In genomic region chr16:19810817-19811731, GRCh38 we compare ENCODE assay signal across 12 cellular contexts.
DNase-seq lines count a peak whose midpoint lies in the region; ATAC-seq, FAIRE-seq and TF ChIP-seq lines count a peak whose summit lies in the region.
"Had no signal": no experiment of that assay in that cellular context is flagged by ENCODE, and none has a peak within 500 bp of the region (broad histone marks: within the 10 kb centered on the region; RNA-seq: fewer than 3 reads in every experiment).

No MANE protein-coding gene starts in this region.

- peak overlapping the region; percentile 55 for H2AFZ ChIP-seq in HepG2 (ENCODE audit: low read length)

- ATAC-seq in HepG2 = peak; percentile 71
- no peak for ATAC-seq in HG03280 (IDR thresholded peaks at IDR 0.05; ENCODE audit: unreplicated experiment)
- no peak for ATAC-seq in HG03354 (IDR thresholded peaks at IDR 0.05; ENCODE audit: poor library complexity, severe bottlenecking, unreplicated experiment)
- no peak for ATAC-seq in stimulated activated memory B cell treated with anti-CD40 and anti-IgM and Interleukin-4, amounts not matched to agents 10 μg/mL and 1 μg/mL and 100 μg/mL, for 72 hours

- in situ Hi-C loops in brain microvascular endothelial cell (cut with HindIII; ENCODE audit: low pct_ligation_motif_present, low sequenced_read_pairs) (no loop called here), HepG2 (cut with HindIII; ENCODE audit: extremely low pct_ligation_motif_present, low pct_unique_long_range_greater_than_20kb) (no loop called here)

- peaks cover 2% of the 10 kb centered on the region for H3K36me3 Mint-ChIP-seq in stimulated activated memory B cell treated with anti-CD40 and anti-IgM and Interleukin-4, amounts not matched to agents 10 μg/mL and 1 μg/mL and 100 μg/mL, for 72 hours

- H3K27me3 ChIP-seq in brain microvascular endothelial cell (replicated peaks) (no peaks in the 10 kb centered on the region), HepG2 (ENCODE audit: control insufficient read depth in 1 of 2, insufficient read depth in 2 of 2, low read length in 2 of 2) (no peaks in the 10 kb centered on the region)
- H3K27me3 ChIP-seq: BLaER1, spleen had no signal

- H3K4me3 ChIP-seq in brain microvascular endothelial cell (ENCODE audit: low read depth, low read length) = no peak overlapping the region
- H3K4me3 ChIP-seq in HepG2 (replicated peaks in 1 of 3; ENCODE audit: insufficient read depth in 1 of 3, low read depth in 2 of 3, low read length in 3 of 3) = no peak overlapping the region; a peak in 1 of 6 replicates
- H3K4me3 ChIP-seq: BLaER1, spleen had no signal

- no peak for TF ChIP-seq RAD21 in HepG2 (CRISPR knock-in tag; IDR thresholded peaks at IDR 0.05)

- no peak for TF ChIP-seq POLR2A in HepG2 (IDR thresholded peaks at IDR 0.05; ENCODE audit: insufficient read depth in 1 of 2, low read depth in 2 of 2, low read length in 2 of 2)

- CTCF ChIA-PET in HepG2 (lab: Yijun Ruan, JAX; ENCODE audit: low intra/inter-chr PET ratio, low total read pairs) = no interaction called here

- TF ChIP-seq CTCF in brain microvascular endothelial cell (IDR thresholded peaks at IDR 0.05; ENCODE audit: low read depth, low read length, missing control alignments) (no peak), HepG2 (CRISPR knock-in tag; IDR thresholded peaks at IDR 0.05) (no peak)

- DNase-seq in 8988T (peak; percentile 13), HT1080 (ENCODE audit: low read depth) (peak; percentile 48), brain microvascular endothelial cell (peak; percentile 94), HepG2 (ENCODE audit: low spot score) (peak; percentile 68)
- DNase-seq in stimulated activated CD4-positive, alpha-beta T cell treated with anti-CD3 and anti-CD28 coated beads, Interleukin-12 subunit alpha, Interleukin-12 subunit beta, amount 100 ng/mL, for 4 hours = no peak
- DNase-seq: spleen had no signal

- peaks cover 25% of the 10 kb centered on the region for H3K4me1 ChIP-seq in HepG2 (ENCODE audit: insufficient read depth, low read length)
- H3K4me1 ChIP-seq: spleen had no signal

- 28% methylated on average over 13 of the region's 13 CpGs for WGBS in HepG2 (ENCODE audit: low lambda C conversion rate)

- peaks cover 14% of the 10 kb centered on the region for H3K9me3 Mint-ChIP-seq in stimulated activated memory B cell treated with anti-CD40 and anti-IgM and Interleukin-4, amounts not matched to agents 10 μg/mL and 1 μg/mL and 100 μg/mL, for 72 hours

- no peak for TF ChIP-seq EP300 in HepG2 (IDR thresholded peaks at IDR 0.05; ENCODE audit: low read depth in 2 of 2, low read length in 2 of 2)
- no peak for TF ChIP-seq EP300 in HepG2 (CRISPR knock-in tag; IDR thresholded peaks at IDR 0.05; ENCODE audit: borderline replicate concordance)

- peak; percentile 87 for FAIRE-seq in HepG2 (lab: Jason Lieb, UNC)

- H3K36me3 ChIP-seq in brain microvascular endothelial cell (replicated peaks) (no peaks in the 10 kb centered on the region), HepG2 (replicated peaks in 1 of 2; ENCODE audit: control insufficient read depth in 1 of 2, insufficient read depth in 2 of 2, low read length in 2 of 2) (no peaks in the 10 kb centered on the region)
- H3K36me3 ChIP-seq: BLaER1, spleen had no signal

- H3K79me2 ChIP-seq in HepG2 (ENCODE audit: insufficient read depth, low read length) = no peaks in the 10 kb centered on the region

- no peak overlapping the region; the same call in 1 of the 2 replicates for H3K9ac ChIP-seq in HepG2 (ENCODE audit: insufficient read depth, low read depth, low read length)
- H3K9ac ChIP-seq: BLaER1 had no signal

- H3K27me3 Mint-ChIP-seq in stimulated activated memory B cell treated with anti-CD40 and anti-IgM and Interleukin-4, amounts not matched to agents 10 μg/mL and 1 μg/mL and 100 μg/mL, for 72 hours = no peaks in the 10 kb centered on the region

- no peaks in the 10 kb centered on the region for H3K4me1 Mint-ChIP-seq in stimulated activated memory B cell treated with anti-CD40 and anti-IgM and Interleukin-4, amounts not matched to agents 10 μg/mL and 1 μg/mL and 100 μg/mL, for 72 hours
- H3K4me1 Mint-ChIP-seq: memory B cell had no signal

- POLR2A ChIA-PET in HepG2 (lab: Yijun Ruan, JAX) = interaction anchor here (0.6 kb wide), 1 partner anchor 108 kb away, joined by 3 read pairs; no protein-coding TSS in a partner anchor

- H3K27ac Mint-ChIP-seq in stimulated activated memory B cell treated with anti-CD40 and anti-IgM and Interleukin-4, amounts not matched to agents 10 μg/mL and 1 μg/mL and 100 μg/mL, for 72 hours = no peak overlapping the region
- H3K27ac Mint-ChIP-seq: activated T-helper 2 cell treated with anti-CD3 and anti-CD28 coated beads, Interferon-gamma antibody, Interleukin-2, Interleukin-4, amounts not matched to agents 10 μg/mL and 5 μg/mL and 100 μg/mL, durations not matched to agents 14 hours and 24 hours and 36 hours; memory B cell had no signal

- no peak overlapping the region for H3K4me3 Mint-ChIP-seq in stimulated activated memory B cell treated with anti-CD40 and anti-IgM and Interleukin-4, amounts not matched to agents 10 μg/mL and 1 μg/mL and 100 μg/mL, for 72 hours
- H3K4me3 Mint-ChIP-seq: memory B cell had no signal

- H4K20me1 ChIP-seq in HepG2 (ENCODE audit: insufficient read depth, low read length) = no peaks in the 10 kb centered on the region
- H4K20me1 ChIP-seq: BLaER1 had no signal

- H3K9me3 ChIP-seq in HepG2 (ENCODE audit: low read length) = peaks cover 11% of the 10 kb centered on the region

- intact Hi-C loops in HepG2 (cut with micrococcal nuclease; ENCODE audit: unreplicated experiment) = no loop called here

- peak overlapping the region; percentile 43 for H3K4me2 ChIP-seq in HepG2 (ENCODE audit: low read depth, low read length)
- H3K4me2 ChIP-seq: BLaER1 had no signal

- H3K27ac ChIP-seq in brain microvascular endothelial cell = peak overlapping the region; percentile 84
- H3K27ac ChIP-seq in HepG2 (ENCODE audit: extremely low read length, insufficient read depth, low read length) = no peak overlapping the region
- H3K27ac ChIP-seq: BLaER1, spleen had no signal

- no TSS peak for BruUV-seq in HepG2 (replicated peaks; lab: Mats Ljungman, UMichigan)

TF ChIP-seq in HepG2, 621 proteins besides CTCF, POLR2A, EP300 and RAD21 (continues in another document):
- 0 out of 2 replicates have a peak, but pooled peaks have one; percentile 41 for TF ChIP-seq ZNF652 (CRISPR knock-in tag; IDR thresholded peaks at IDR 0.05; ENCODE audit: borderline replicate concordance, low read depth)
- no peak for TF ChIP-seq ZBTB2 (CRISPR knock-in tag; IDR thresholded peaks at IDR 0.05; ENCODE audit: low read depth)
- peak; percentile 12; the same call in 1 of the 2 replicates for TF ChIP-seq SOX5 (CRISPR knock-in tag; IDR thresholded peaks at IDR 0.05; ENCODE audit: borderline replicate concordance)
- TF ChIP-seq ZFX (CRISPR knock-in tag; IDR thresholded peaks at IDR 0.05; ENCODE audit: low read depth) = no peak
- TF ChIP-seq CBX2 (IDR thresholded peaks at IDR 0.05; ENCODE audit: low read depth, low read length) = no peak
- TF ChIP-seq CBX2 (CRISPR knock-in tag; IDR thresholded peaks at IDR 0.05; ENCODE audit: low read depth) = no peak
- TF ChIP-seq GLMP (CRISPR knock-in tag; IDR thresholded peaks at IDR 0.05; ENCODE audit: borderline replicate concordance) = no peak
- no peak for TF ChIP-seq CCAR2 (optimal IDR thresholded peaks at IDR 0.05; ENCODE audit: low read depth, low read length)
- no peak for TF ChIP-seq GMEB2 (CRISPR knock-in tag; IDR thresholded peaks at IDR 0.05; ENCODE audit: low read depth)
- no peak for TF ChIP-seq EED (CRISPR knock-in tag; IDR thresholded peaks at IDR 0.05)
- TF ChIP-seq TEAD3 (CRISPR knock-in tag; optimal IDR thresholded peaks at IDR 0.05; ENCODE audit: borderline replicate concordance) = no peak
- no peak for TF ChIP-seq IRF9 (CRISPR knock-in tag; IDR thresholded peaks at IDR 0.05; ENCODE audit: borderline replicate concordance)
